Comparison of ENCODE assay signal across 31 cellular contexts in genomic region chr1:215044151-215044550, GRCh38. TPM values are rescaled to one million over a fixed set of nuclear protein-coding genes. Genes with fewer than 3 reads are reported as not detected.
"Had no signal": no experiment of that assay in that cellular context is flagged by ENCODE, and none has a peak within 500 bp of the region (broad histone marks: within the 10 kb centered on the region; RNA-seq: fewer than 3 reads in every experiment).

No MANE protein-coding gene starts in this region.

- DNase-seq: activated B cell treated with CpG ODN at 0.5 μM for 24 hours; activated CD4-positive, alpha-beta T cell treated with anti-CD3 and anti-CD28 coated beads, Interleukin-2, amount 50 U/mL, for 1 hour; activated CD8-positive, alpha-beta memory T cell treated with anti-CD3 and anti-CD28 coated beads for 24 hours; activated gamma-delta T cell; activated naive CD4-positive, alpha-beta T cell; activated naive CD4-positive, alpha-beta T cell treated with anti-CD3 and anti-CD28 coated beads, Interleukin-2, amount 10 ng/mL, durations not matched to agents 7 days and 5 days; activated naive CD8-positive, alpha-beta T cell treated with anti-CD3 and anti-CD28 coated beads, Interleukin-2, amount 10 ng/mL, durations not matched to agents 7 days and 5 days; activated T-cell treated with anti-CD3 and anti-CD28 coated beads, Interleukin-2, amount 50 U/mL, for 48 hours; central memory CD4-positive, alpha-beta T cell; cerebellar nuclear complex; colonic mucosa; effector CD8-positive, alpha-beta T cell; foreskin fibroblast; glutamatergic neuron; heart right ventricle; T-cell; T1000; WERI-Rb-1 had no signal

- H3K27ac ChIP-seq: ascending aorta, breast epithelium, cardiac muscle cell, colonic mucosa, epithelial cell of prostate, heart right ventricle, WERI-Rb-1 had no signal

- H3K27me3 ChIP-seq: ascending aorta, breast epithelium, cardiac muscle cell, colonic mucosa, heart right ventricle had no signal

- FAIRE-seq: endometrium, endothelial cell of umbilical vein, frontal cortex had no signal

- H3K36me3 Mint-ChIP-seq: activated naive CD4-positive, alpha-beta T cell treated with anti-CD3 and anti-CD28 coated beads, Interleukin-2, amount 10 ng/mL, durations not matched to agents 7 days and 5 days; activated naive CD4-positive, alpha-beta T cell treated with anti-CD3 and anti-CD28 coated beads, Interleukin-2, amount 50 U/mL, for 72 hours; activated naive CD8-positive, alpha-beta T cell treated with anti-CD3 and anti-CD28 coated beads, Interleukin-2, amount 10 ng/mL, durations not matched to agents 7 days and 5 days; brain; T-cell had no signal

- ATAC-seq: esophagus mucosa, heart right ventricle, T-cell had no signal

- H3K4me1 ChIP-seq: ascending aorta, breast epithelium, colonic mucosa, heart right ventricle had no signal

- H3K27me3 Mint-ChIP-seq: activated B cell treated with CpG ODN at 0.5 μM for 24 hours; activated naive CD4-positive, alpha-beta T cell treated with anti-CD3 and anti-CD28 coated beads, Interleukin-2, amount 10 ng/mL, durations not matched to agents 7 days and 5 days; activated naive CD8-positive, alpha-beta T cell treated with anti-CD3 and anti-CD28 coated beads, Interleukin-2, amount 10 ng/mL, durations not matched to agents 7 days and 5 days; brain had no signal

- H3K4me3 Mint-ChIP-seq: activated B cell treated with CpG ODN at 0.5 μM for 24 hours; activated CD8-positive, alpha-beta T cell treated with anti-CD3 and anti-CD28 coated beads for 36 hours; activated naive CD4-positive, alpha-beta T cell treated with anti-CD3 and anti-CD28 coated beads, Interleukin-2, amount 10 ng/mL, durations not matched to agents 7 days and 5 days; activated naive CD8-positive, alpha-beta T cell treated with anti-CD3 and anti-CD28 coated beads, Interleukin-2, amount 10 ng/mL, durations not matched to agents 7 days and 5 days; brain; T-cell; T-helper 1 cell treated with Interleukin-12 subunit alpha and Interleukin-12 subunit beta and Interleukin-4 antibody, amounts not matched to agents 30 μg/mL and 1 μg/mL, for 36 hours; T-helper 2 cell treated with Interferon-gamma antibody and Interleukin-4, amounts not matched to agents 5 μg/mL and 100 μg/mL, for 36 hours had no signal

- H3K36me3 ChIP-seq: ascending aorta, breast epithelium, cardiac muscle cell, colonic mucosa, heart right ventricle, WERI-Rb-1 had no signal

- H3K9me3 Mint-ChIP-seq: activated B cell treated with CpG ODN at 0.5 μM for 24 hours; activated naive CD4-positive, alpha-beta T cell treated with anti-CD3 and anti-CD28 coated beads, Interleukin-2, amount 10 ng/mL, durations not matched to agents 7 days and 5 days; T-helper 1 cell treated with Interleukin-12 subunit alpha and Interleukin-12 subunit beta and Interleukin-4 antibody, amounts not matched to agents 30 μg/mL and 1 μg/mL, for 36 hours; T-helper 2 cell treated with Interferon-gamma antibody and Interleukin-4, amounts not matched to agents 5 μg/mL and 100 μg/mL, for 36 hours had no signal

- H3K27ac Mint-ChIP-seq: activated B cell treated with CpG ODN at 0.5 μM for 24 hours; activated CD8-positive, alpha-beta T cell treated with anti-CD3 and anti-CD28 coated beads for 36 hours; activated naive CD4-positive, alpha-beta T cell treated with anti-CD3 and anti-CD28 coated beads, Interleukin-2, amount 10 ng/mL, durations not matched to agents 7 days and 5 days; activated naive CD4-positive, alpha-beta T cell treated with anti-CD3 and anti-CD28 coated beads, Interleukin-2, amount 50 U/mL, for 72 hours; activated naive CD8-positive, alpha-beta T cell treated with anti-CD3 and anti-CD28 coated beads, Interleukin-2, amount 10 ng/mL, durations not matched to agents 7 days and 5 days; brain; T-cell; T-helper 1 cell treated with Interleukin-12 subunit alpha and Interleukin-12 subunit beta and Interleukin-4 antibody, amounts not matched to agents 30 μg/mL and 1 μg/mL, for 36 hours; T-helper 2 cell treated with Interferon-gamma antibody and Interleukin-4, amounts not matched to agents 5 μg/mL and 100 μg/mL, for 36 hours had no signal

- H3K4me1 Mint-ChIP-seq: activated B cell treated with CpG ODN at 0.5 μM for 24 hours; activated naive CD4-positive, alpha-beta T cell treated with anti-CD3 and anti-CD28 coated beads, Interleukin-2, amount 10 ng/mL, durations not matched to agents 7 days and 5 days; activated naive CD8-positive, alpha-beta T cell treated with anti-CD3 and anti-CD28 coated beads, Interleukin-2, amount 10 ng/mL, durations not matched to agents 7 days and 5 days; brain; T-cell had no signal

- H3K4me3 ChIP-seq: ascending aorta, breast epithelium, cardiac muscle cell, colonic mucosa, heart right ventricle had no signal

- H3K9me3 ChIP-seq: ascending aorta, breast epithelium, colonic mucosa had no signal

RNA-seq across cellular contexts. Expression of gene KCNK2, which starts 38.4 kb away (rescaled TPM):
- total RNA-seq: activated B cell treated with CpG ODN at 0.5 μM for 24 hours; activated CD8-positive, alpha-beta T cell treated with anti-CD3 and anti-CD28 coated beads for 36 hours; activated naive CD4-positive, alpha-beta T cell treated with anti-CD3 and anti-CD28 coated beads, Interleukin-2, amount 50 U/mL, for 72 hours; activated naive CD8-positive, alpha-beta T cell treated with anti-CD3 and anti-CD28 coated beads, Interleukin-2, amount 10 ng/mL, durations not matched to agents 7 days and 5 days; cardiac muscle cell; T-cell had no signal
- polyA plus RNA-seq: cardiac muscle cell had no signal
